8 cellular contexts compared by ENCODE assay signal in genomic region chr1:32351859-32352745, GRCh38. TPM values are rescaled to one million over a fixed set of nuclear protein-coding genes. Genes with fewer than 3 reads are reported as not detected.
DNase-seq lines count a peak whose midpoint lies in the region; ATAC-seq and TF ChIP-seq lines count a peak whose summit lies in the region.

No MANE protein-coding gene starts in this region.

- H3K23ac ChIP-seq in mesenchymal stem cell (ENCODE audit: low read length in 2 of 2), result peak overlapping the region; percentile 38

- ATAC-seq in GM18870 (IDR thresholded peaks at IDR 0.05; ENCODE audit: unreplicated experiment) (peak; percentile 11), PC-3 (peak; percentile 39), HG03520 (IDR thresholded peaks at IDR 0.05; ENCODE audit: unreplicated experiment) (no peak)

- in situ Hi-C loops in transverse colon (cut with MboI; ENCODE audit: low pct_ligation_motif_present in 1 of 4, low pct_unique_long_range_greater_than_20kb in 1 of 4, low sequenced_read_pairs in 3 of 4), result no loop called here

- DNase-seq in AG09319 (ENCODE audit: extremely low read depth, low read depth) (no peak), PC-3 (peak; percentile 32), mesenchymal stem cell (peak; percentile 80), transverse colon (peak; percentile 57), NCI-H1694 (lab: John Stamatoyannopoulos, UW) (no peak)

- no peaks in the 10 kb centered on the region for H3K9me2 ChIP-seq in PC-3 (replicated peaks; ENCODE audit: low read length)

- H3K4me2 ChIP-seq in PC-3 (ENCODE audit: low read length) (peak overlapping the region; percentile 96), mesenchymal stem cell (ENCODE audit: low read length, poor library complexity, severe bottlenecking) (peak overlapping the region; percentile 72)

- H2AFZ ChIP-seq in PC-3 (ENCODE audit: low read length) (peak overlapping the region; percentile 84), mesenchymal stem cell (ENCODE audit: low read depth, low read length) (peak overlapping the region; percentile 5)

- H3K9me3 ChIP-seq in PC-3 (ENCODE audit: low read length), result no peaks in the 10 kb centered on the region
- H3K9me3 ChIP-seq in ectodermal cell (ENCODE audit: control insufficient read depth, low read length), result peaks cover 4% of the 10 kb centered on the region
- no peaks in the 10 kb centered on the region for H3K9me3 ChIP-seq in mesenchymal stem cell (ENCODE audit: control insufficient read depth, low read length)
- no peaks in the 10 kb centered on the region for H3K9me3 ChIP-seq in transverse colon

- H3K18ac ChIP-seq in mesenchymal stem cell (ENCODE audit: low read depth in 1 of 2, low read length in 2 of 2), result peak overlapping the region; percentile 93 to 97

- H3K79me2 ChIP-seq in PC-3 (ENCODE audit: low read length), result no peaks in the 10 kb centered on the region

- WGBS in ectodermal cell, 2 experiments, result 22% methylated on average over 30 of the region's 30 CpGs
- 15% methylated on average over 29 of the region's 30 CpGs for WGBS in mesenchymal stem cell
- WGBS in transverse colon (ENCODE audit: low coverage in 1 of 2), 2 donors, result 18 to 90% methylated on average over 3 to 30 of the region's 30 CpGs

- TF ChIP-seq EP300 in transverse colon (IDR thresholded peaks at IDR 0.05; ENCODE audit: low read depth), result no peak

- POLR2A ChIA-PET in PC-3 (lab: Charles Lee; ENCODE audit: unreplicated experiment), result interaction anchor here (0.6 kb wide), 1 partner anchor 10 kb away, joined by 3 read pairs; the partner anchor contains the start of gene FAM229A

- intact Hi-C loops in PC-3 (cut with micrococcal nuclease) (loop anchor here (1.0 kb wide), 2 partner anchors 16 to 42 kb away; partner anchors contain the start of genes BSDC1 and MARCKSL1), transverse colon (cut with DNase I; ENCODE audit: low total_unique reads) (no loop called here)

- TSS peak; percentile 49 for BruUV-seq in PC-3 (replicated peaks; lab: Mats Ljungman, UMichigan)

- TF ChIP-seq CTCF in AG09319 (IDR thresholded peaks at IDR 0.05; ENCODE audit: low read depth, low read length), result peak; percentile 17
- TF ChIP-seq CTCF in PC-3 (conservative IDR thresholded peaks at IDR 0.05; ENCODE audit: low read depth, low read length), result peak; percentile 19; the same call in 1 of the 2 replicates
- no peak for TF ChIP-seq CTCF in transverse colon (IDR thresholded peaks at IDR 0.05)

- H3K79me1 ChIP-seq in mesenchymal stem cell (replicated peaks; ENCODE audit: low read length, poor library complexity, severe bottlenecking), result peaks cover 11% of the 10 kb centered on the region

- H3K27ac ChIP-seq in PC-3 (ENCODE audit: low read length) (peak overlapping the region; percentile 40; the same call in 1 of the 2 replicates), ectodermal cell (ENCODE audit: insufficient read depth, low read depth, low read length, poor library complexity, severe bottlenecking) (peak overlapping the region; percentile 77), mesenchymal stem cell (ENCODE audit: low read length, poor library complexity, severe bottlenecking) (peak overlapping the region; percentile 65), transverse colon (peak overlapping the region; percentile 89 to 94 (median 92))

- peak overlapping the region; percentile 99 for H2BK120ac ChIP-seq in mesenchymal stem cell (ENCODE audit: low read depth, low read length)

- CTCF ChIA-PET in PC-3 (lab: Charles Lee), result interaction anchor here (1.0 to 1.1 kb wide), 2 partner anchors 30 to 136 kb away, joined by 3 to 9 read pairs; no protein-coding TSS in a partner anchor

- peak overlapping the region; percentile 97 for H2BK15ac ChIP-seq in mesenchymal stem cell (ENCODE audit: low read depth, poor library complexity, severe bottlenecking)

- H2BK5ac ChIP-seq in mesenchymal stem cell (ENCODE audit: low read depth, low read length, poor library complexity, severe bottlenecking), result peak overlapping the region; percentile 74

- peak overlapping the region; percentile 81 to 91 for H2BK12ac ChIP-seq in mesenchymal stem cell (ENCODE audit: low read length in 2 of 2)

- no peaks in the 10 kb centered on the region for H4K20me1 ChIP-seq in PC-3 (ENCODE audit: low read length)

- peak overlapping the region; percentile 81 for H3K4me3 ChIP-seq in PC-3 (ENCODE audit: low read length)
- H3K4me3 ChIP-seq in ectodermal cell (ENCODE audit: insufficient read depth, low read depth, low read length), result peak overlapping the region; percentile 69
- peak overlapping the region; percentile 76 to 89 for H3K4me3 ChIP-seq in mesenchymal stem cell (ENCODE audit: insufficient read depth in 1 of 2, low read depth in 1 of 2, low read length in 2 of 2)
- H3K4me3 ChIP-seq in transverse colon, result peak overlapping the region; percentile 49 to 78 (median 72)

- TF ChIP-seq POLR2A in transverse colon (IDR thresholded peaks at IDR 0.05), result peak; percentile 6

- H3F3A ChIP-seq in PC-3 (ENCODE audit: low read length, unreplicated experiment), result no peaks in the 10 kb centered on the region

- H3K14ac ChIP-seq in mesenchymal stem cell (ENCODE audit: low read length in 2 of 2), result peak overlapping the region; percentile 49 to 98

- peaks cover 13% of the 10 kb centered on the region for H3K4me1 ChIP-seq in PC-3 (ENCODE audit: insufficient read depth, low read length)
- H3K4me1 ChIP-seq in ectodermal cell (ENCODE audit: control insufficient read depth, insufficient read depth, low read length), result peaks cover 11% of the 10 kb centered on the region
- H3K4me1 ChIP-seq in mesenchymal stem cell (ENCODE audit: control insufficient read depth, insufficient read depth, low read depth, low read length), result peaks cover 30% of the 10 kb centered on the region
- H3K4me1 ChIP-seq in transverse colon, result peaks cover 15 to 27% (median 16%) of the 10 kb centered on the region in 4 donors

- H3K9ac ChIP-seq in PC-3 (ENCODE audit: low read length) (peak overlapping the region; percentile 88), mesenchymal stem cell (ENCODE audit: low read length) (peak overlapping the region; percentile 95)

- H4K8ac ChIP-seq in mesenchymal stem cell (ENCODE audit: low read length), result peak overlapping the region; percentile 98

- H4K91ac ChIP-seq in mesenchymal stem cell (ENCODE audit: low read length), result peak overlapping the region; percentile 99

- no peaks in the 10 kb centered on the region for H3K36me3 ChIP-seq in PC-3 (ENCODE audit: low read depth, low read length)
- H3K36me3 ChIP-seq in ectodermal cell (ENCODE audit: control insufficient read depth, insufficient read depth, low read length), result no peaks in the 10 kb centered on the region
- peaks cover 7 to 19% of the 10 kb centered on the region in 2 experiments for H3K36me3 ChIP-seq in mesenchymal stem cell (ENCODE audit: control insufficient read depth in 1 of 2, insufficient read depth in 2 of 2, low read depth in 1 of 2, low read length in 2 of 2)
- no peaks in the 10 kb centered on the region for H3K36me3 ChIP-seq in transverse colon

- peak overlapping the region; percentile 96 to 99 for H3K4ac ChIP-seq in mesenchymal stem cell (ENCODE audit: low read depth in 1 of 2, low read length in 2 of 2)

- H3K27me3 ChIP-seq in PC-3 (ENCODE audit: low read length), result no peaks in the 10 kb centered on the region
- peaks cover 10% of the 10 kb centered on the region for H3K27me3 ChIP-seq in ectodermal cell (ENCODE audit: control insufficient read depth, insufficient read depth, low read length, poor library complexity, severe bottlenecking)
- H3K27me3 ChIP-seq in mesenchymal stem cell (ENCODE audit: control insufficient read depth in 1 of 2, insufficient read depth in 1 of 2, low read length in 2 of 2), result no peaks in the 10 kb centered on the region
- no peaks in the 10 kb centered on the region for H3K27me3 ChIP-seq in transverse colon

- H2AK5ac ChIP-seq in mesenchymal stem cell (ENCODE audit: low read length, severe bottlenecking), result peak overlapping the region; percentile 44

RNA-seq across cellular contexts. Expression of gene FAM229A, which starts 10.2 kb away (rescaled TPM):
- total RNA-seq in PC-3 (2014; rRNA removed) (3.0 and 3.7 TPM in 2 replicates), transverse colon (10 to 100 TPM; 12.1 to 59.1 (median 21.1) TPM)
- polyA plus RNA-seq in ectodermal cell (2013, experiment 1 of 4), result 9.1 TPM
- polyA plus RNA-seq in ectodermal cell (2013, experiment 2 of 4), result 8.7 TPM
- polyA plus RNA-seq in ectodermal cell (2013, experiment 3 of 4), result 10.7 TPM
- polyA plus RNA-seq in ectodermal cell (2013, experiment 4 of 4), result 10.1 TPM
- polyA plus RNA-seq in mesenchymal stem cell (2013, experiment 1 of 2), result 3.5 TPM
- 2.7 TPM for polyA plus RNA-seq in mesenchymal stem cell (2013, experiment 2 of 2)

RNA-seq across cellular contexts. Expression of gene TSSK3, which starts 10.2 kb away (rescaled TPM):
- total RNA-seq in PC-3 (2014; rRNA removed), result not detected in 2 replicates
- polyA plus RNA-seq in ectodermal cell (2013, experiment 1 of 4), result 3.6 TPM
- polyA plus RNA-seq in ectodermal cell (2013, experiment 2 of 4), result 0.94 TPM
- 1.2 TPM for polyA plus RNA-seq in ectodermal cell (2013, experiment 3 of 4)
- polyA plus RNA-seq in ectodermal cell (2013, experiment 4 of 4), result 2.1 TPM
- polyA plus RNA-seq in mesenchymal stem cell (2013, experiment 1 of 2), result 0.86 TPM
- 0.52 TPM for polyA plus RNA-seq in mesenchymal stem cell (2013, experiment 2 of 2)
- total RNA-seq in transverse colon, result 1 to 10 TPM in 2 of 4 donors, not detected in 2; 1.3 to 1.4 TPM

RNA-seq across cellular contexts. Expression of gene MARCKSL1, which starts 16.1 kb away (rescaled TPM):
- 159 and 176 TPM in 2 replicates for total RNA-seq in PC-3 (2014; rRNA removed)
- polyA plus RNA-seq in ectodermal cell (2013, experiment 1 of 4), result 893 TPM
- 819 TPM for polyA plus RNA-seq in ectodermal cell (2013, experiment 2 of 4)
- polyA plus RNA-seq in ectodermal cell (2013, experiment 3 of 4), result 643 TPM
- 739 TPM for polyA plus RNA-seq in ectodermal cell (2013, experiment 4 of 4)
- polyA plus RNA-seq in mesenchymal stem cell (2013, experiment 1 of 2), result 391 TPM
- polyA plus RNA-seq in mesenchymal stem cell (2013, experiment 2 of 2), result 395 TPM
- 10 to 100 TPM; 40.0 to 62.8 (median 53.0) TPM for total RNA-seq in transverse colon

RNA-seq across cellular contexts. Expression of gene BSDC1, which starts 42.1 kb away (rescaled TPM):
- total RNA-seq in PC-3 (2014; rRNA removed) (59.8 and 68.5 TPM in 2 replicates), transverse colon (100 to 1,000 TPM in 3 of 4 donors, 10 to 100 TPM in 1; 94.8 to 140 (median 117) TPM)
- 52.0 TPM for polyA plus RNA-seq in ectodermal cell (2013, experiment 1 of 4)
- polyA plus RNA-seq in ectodermal cell (2013, experiment 2 of 4), result 53.2 TPM
- polyA plus RNA-seq in ectodermal cell (2013, experiment 3 of 4), result 35.4 TPM
- polyA plus RNA-seq in ectodermal cell (2013, experiment 4 of 4), result 42.7 TPM
- 35.1 TPM for polyA plus RNA-seq in mesenchymal stem cell (2013, experiment 1 of 2)
- 33.7 TPM for polyA plus RNA-seq in mesenchymal stem cell (2013, experiment 2 of 2)

Comparison
In these comparisons a context has a peak if more than half of its experiments do, and no peak if none do; other contexts are left out.
1. DNase-seq: peak in PC-3 (single experiment), mesenchymal stem cell (single experiment) and transverse colon (single experiment); none in AG09319 (single experiment) and NCI-H1694 (single experiment).
2. CTCF ChIP-seq: peak in AG09319 (single experiment) and PC-3 (single experiment); none in transverse colon (0 of 5).
3. H3K27ac ChIP-seq: peak in every context shown above with its lines; median percentile 92 in transverse colon; 77 in ectodermal cell; 65 in mesenchymal stem cell; 40 in PC-3.
4. Peak in every context shown above with its lines, with median percentiles within 50 percentile points of each other: H3K4me3 ChIP-seq.